In genomic region chr4:172514801-172515200, GRCh38 we compare ENCODE assay signal across 25 cellular contexts.
"Had no signal": no experiment of that assay in that cellular context is flagged by ENCODE, and none has a peak within 500 bp of the region (broad histone marks: within the 10 kb centered on the region; RNA-seq: fewer than 3 reads in every experiment).

No MANE protein-coding gene starts in this region.

- H3K27me3 ChIP-seq: esophagus muscularis mucosa, left lung, right atrium auricular region, spleen, tibial nerve, uterus had no signal

- DNase-seq: activated CD4-positive, alpha-beta T cell treated with anti-CD3 and anti-CD28 coated beads for 48 hours; activated CD4-positive, alpha-beta T cell treated with anti-CD3 and anti-CD28 coated beads, Interleukin-2, amount 50 U/mL, for 48 hours; activated CD8-positive, alpha-beta memory T cell treated with anti-CD3 and anti-CD28 coated beads for 24 hours; activated effector memory CD4-positive, alpha-beta T cell treated with Interleukin-2 at 50 U/mL for 16 hours; activated naive CD4-positive, alpha-beta T cell treated with Interleukin-2 at 50 U/mL for 16 hours; aorta; dermis blood vessel endothelial cell; effector CD4-positive, alpha-beta T cell; kidney glomerular epithelial cell; left lung; lower lobe of right lung; naive B cell; occipital lobe; psoas muscle; spleen; stimulated activated naive CD4-positive, alpha-beta T cell treated with Interleukin-2 at 50 U/mL for 16 hours; SW 1271; T-helper 9 cell; uterus; WERI-Rb-1 had no signal

- H3K4me1 ChIP-seq: esophagus muscularis mucosa, left lung, lower lobe of right lung, parathyroid adenoma, psoas muscle, right atrium auricular region, spleen, tibial nerve, uterus had no signal

- H3K9ac ChIP-seq: parathyroid adenoma had no signal

- H3K4me3 ChIP-seq: esophagus muscularis mucosa, left lung, lower lobe of right lung, psoas muscle, right atrium auricular region, spleen, tibial nerve, uterus had no signal

- H3K36me3 ChIP-seq: esophagus muscularis mucosa, left lung, lower lobe of right lung, right atrium auricular region, spleen, tibial nerve, uterus, WERI-Rb-1 had no signal

- H2AFZ ChIP-seq: parathyroid adenoma had no signal

- ATAC-seq: activated CD4-positive, CD25-positive, alpha-beta regulatory T cell treated with anti-CD3 and anti-CD28 coated beads, Interleukin-2, amount 50 U/mL, for 24 hours; left lung; lower lobe of right lung; psoas muscle had no signal

- H3K27ac ChIP-seq: esophagus muscularis mucosa, left lung, lower lobe of right lung, parathyroid adenoma, psoas muscle, right atrium auricular region, spleen, tibial nerve, uterus, WERI-Rb-1 had no signal

- H3K9me3 ChIP-seq: esophagus muscularis mucosa, left lung, lower lobe of right lung, psoas muscle, right atrium auricular region, tibial nerve, uterus had no signal
